In the genomic region with DNA sequence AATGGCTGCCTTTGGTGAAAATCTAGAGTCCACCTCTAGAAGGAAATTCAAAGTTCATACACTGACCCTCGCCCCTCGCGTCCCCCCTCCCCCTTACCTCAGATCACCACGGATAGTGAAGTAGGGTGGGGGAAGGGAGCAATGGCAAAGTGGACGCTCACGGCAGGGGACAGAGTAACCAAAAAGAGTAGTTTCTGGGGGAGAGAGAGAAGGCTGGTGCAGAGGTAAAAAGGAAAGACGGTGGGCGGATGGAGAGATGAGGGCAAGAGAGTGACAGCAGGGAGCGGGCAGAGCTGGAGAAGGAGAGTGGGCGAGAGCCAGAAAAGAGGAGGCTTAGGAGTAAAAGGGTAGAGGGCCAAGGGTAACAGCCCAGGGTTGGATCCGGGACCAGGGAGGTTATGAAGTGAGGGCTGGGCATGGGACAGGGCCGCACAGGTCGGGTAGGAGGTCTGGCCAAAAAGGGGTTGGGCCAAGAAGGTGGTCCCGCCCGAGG, we compare ENCODE assay signal across 8 cellular contexts. TPM values are rescaled to one million over a fixed set of nuclear protein-coding genes. Genes with fewer than 3 reads are reported as not detected.
DNase-seq lines count a peak whose midpoint lies in the region; ATAC-seq and TF ChIP-seq lines count a peak whose summit lies in the region.

No MANE protein-coding gene starts in this region.

- H3K27ac Mint-ChIP-seq in brain: peak overlapping the region; percentile 91 to 96 (median 95)

- peaks cover 13% of the 10 kb centered on the region for H3K27me3 Mint-ChIP-seq in brain

- H3K4me3 ChIP-seq in left lung (peak overlapping the region; percentile 47 to 87), tibial artery (peak overlapping the region; percentile 71 to 94)

- intact Hi-C loops in left lung (cut with DNase I): no loop called here
- intact Hi-C loops in tibial artery (cut with DNase I; ENCODE audit: low total_unique reads): no loop called here

- H3K4me1 Mint-ChIP-seq in brain: peaks cover 40% of the 10 kb centered on the region

- TF ChIP-seq CTCF in brain (conservative IDR thresholded peaks at IDR 0.05) (no peak), left lung (IDR thresholded peaks at IDR 0.05) (no peak), tibial artery (IDR thresholded peaks at IDR 0.05) (no peak)

- no peaks in the 10 kb centered on the region for H3K36me3 ChIP-seq in left lung
- no peaks in the 10 kb centered on the region for H3K36me3 ChIP-seq in tibial artery

- no peak for DNase-seq in left lung
- no peak for DNase-seq in tibial artery
- DNase-seq in NCI-H1048 (lab: John Stamatoyannopoulos, UW): no peak
- DNase-seq in activated CD4-positive, alpha-beta T cell treated with anti-CD3 and anti-CD28 coated beads, Interleukin-2, amount 50 U/mL, for 1 hour: no peak

- ATAC-seq in GM19025 (IDR thresholded peaks at IDR 0.05; ENCODE audit: low read depth, unreplicated experiment): peak; percentile 8
- peak; percentile 8 for ATAC-seq in HG03378 (IDR thresholded peaks at IDR 0.05; ENCODE audit: unreplicated experiment)
- peak; percentile 30 for ATAC-seq in left lung
- no peak for ATAC-seq in HG03442 (IDR thresholded peaks at IDR 0.05; ENCODE audit: unreplicated experiment)

- H3K4me1 ChIP-seq in left lung (peaks cover 5 to 37% of the 10 kb centered on the region in 2 donors), tibial artery (peaks cover 0 to 29% (median 20%) of the 10 kb centered on the region in 4 donors)

- H3K27me3 ChIP-seq in left lung (no peaks in the 10 kb centered on the region), tibial artery (no peaks in the 10 kb centered on the region)

- H3K9me3 Mint-ChIP-seq in brain: no peaks in the 10 kb centered on the region

- H3K27ac ChIP-seq in left lung (peak overlapping the region; percentile 22 to 79), tibial artery (peak overlapping the region; percentile 91 to 97)

- no peaks in the 10 kb centered on the region for H3K36me3 Mint-ChIP-seq in brain

- no peaks in the 10 kb centered on the region for H3K9me3 ChIP-seq in left lung
- H3K9me3 ChIP-seq in tibial artery: no peaks in the 10 kb centered on the region

- H3K4me3 Mint-ChIP-seq in brain: peak overlapping the region; percentile 96 to 98 (median 98)

RNA-seq across cellular contexts. Expression of gene ALDH6A1, which starts 0.4 kb away (rescaled TPM):
- polyA plus RNA-seq in brain (ENCODE audit: insufficient read depth, low read depth, low replicate concordance): 54.6 TPM
- total RNA-seq in left lung: 10 to 100 TPM; 23.0 to 62.4 TPM

RNA-seq across cellular contexts. Expression of gene LIN52, which starts 0.9 kb away (rescaled TPM):
- 9.0 TPM for polyA plus RNA-seq in brain (ENCODE audit: insufficient read depth, low read depth, low replicate concordance)
- 10 to 100 TPM; 10.1 to 12.0 TPM for total RNA-seq in left lung
